Comparison of ENCODE assay signal across 1 cellular context in genomic region chr1:230979952-230980351, GRCh38.
TF ChIP-seq lines count a peak whose summit lies in the region.

No MANE protein-coding gene starts in this region.

TF ChIP-seq in liver, 16 proteins besides CTCF, POLR2A, EP300 and RAD21 (continued from another document):
- TF ChIP-seq REST (IDR thresholded peaks at IDR 0.05), result no peak
- no peak for TF ChIP-seq JUND (IDR thresholded peaks at IDR 0.05)
- no peak for TF ChIP-seq HNF4A (conservative IDR thresholded peaks at IDR 0.05)
